9 cellular contexts compared by ENCODE assay signal in genomic region chr22:46045459-46046298, GRCh38.
DNase-seq lines count a peak whose midpoint lies in the region; ATAC-seq and TF ChIP-seq lines count a peak whose summit lies in the region.
"Had no signal": no experiment of that assay in that cellular context is flagged by ENCODE, and none has a peak within 500 bp of the region (broad histone marks: within the 10 kb centered on the region; RNA-seq: fewer than 3 reads in every experiment).

No MANE protein-coding gene starts in this region.

- peak overlapping the region; percentile 17 for H3K4me3 ChIP-seq in CD8-positive, alpha-beta memory T cell (ENCODE audit: low read length)
- H3K4me3 ChIP-seq in parathyroid adenoma (ENCODE audit: low read depth, low read length): peak overlapping the region; percentile 0

- H3K9me3 Mint-ChIP-seq in CD8-positive, alpha-beta memory T cell: no peaks in the 10 kb centered on the region
- H3K9me3 Mint-ChIP-seq in activated CD4-positive, alpha-beta memory T cell treated with anti-CD3 and anti-CD28 coated beads, Interleukin-2, amount 10 ng/mL, durations not matched to agents 7 days and 5 days: no peaks in the 10 kb centered on the region

- H2AFZ ChIP-seq in parathyroid adenoma: peak overlapping the region; percentile 50

- H3K27me3 Mint-ChIP-seq in CD8-positive, alpha-beta memory T cell: no peaks in the 10 kb centered on the region
- peaks cover 1% of the 10 kb centered on the region for H3K27me3 Mint-ChIP-seq in activated CD4-positive, alpha-beta memory T cell treated with anti-CD3 and anti-CD28 coated beads, Interleukin-2, amount 10 ng/mL, durations not matched to agents 7 days and 5 days

- no peaks in the 10 kb centered on the region for H3K36me3 ChIP-seq in CD8-positive, alpha-beta memory T cell (ENCODE audit: insufficient read depth, low read length)
- H3K36me3 ChIP-seq in parathyroid adenoma (ENCODE audit: control insufficient read depth, insufficient read depth, low read length): no peaks in the 10 kb centered on the region

- H3K36me3 Mint-ChIP-seq in CD8-positive, alpha-beta memory T cell: no peaks in the 10 kb centered on the region
- no peaks in the 10 kb centered on the region for H3K36me3 Mint-ChIP-seq in activated CD4-positive, alpha-beta memory T cell treated with anti-CD3 and anti-CD28 coated beads, Interleukin-2, amount 10 ng/mL, durations not matched to agents 7 days and 5 days (ENCODE audit: low read depth)

- CTCF ChIA-PET in CD8-positive, alpha-beta memory T cell (lab: Charles Lee): interaction anchor here (1.7 kb wide), 1 partner anchor 39 kb away, joined by 8 read pairs; no protein-coding TSS in a partner anchor
- CTCF ChIA-PET in activated CD4-positive, alpha-beta memory T cell treated with anti-CD3 and anti-CD28 coated beads, Interleukin-2, amount 10 ng/mL, durations not matched to agents 7 days and 5 days (lab: Charles Lee): interaction anchor here (1.0 kb wide), 1 partner anchor 39 kb away, joined by 3 read pairs; no protein-coding TSS in a partner anchor

- intact Hi-C loops in Right ventricle myocardium inferior (cut with DNase I): no loop called here

- H3K4me2 ChIP-seq in parathyroid adenoma (ENCODE audit: low read length): peak overlapping the region; percentile 20

- no peak for TF ChIP-seq CTCF in parathyroid adenoma (IDR thresholded peaks at IDR 0.05)

- no peak overlapping the region for H3K27ac ChIP-seq in CD8-positive, alpha-beta memory T cell (ENCODE audit: low read depth, low read length)
- H3K27ac ChIP-seq in parathyroid adenoma: peak overlapping the region; percentile 44

- H3K79me2 ChIP-seq in parathyroid adenoma: peaks cover 5% of the 10 kb centered on the region

- H3K9me3 ChIP-seq in CD8-positive, alpha-beta memory T cell (ENCODE audit: low read length): no peaks in the 10 kb centered on the region
- H3K9me3 ChIP-seq in parathyroid adenoma (ENCODE audit: control insufficient read depth, low read length): no peaks in the 10 kb centered on the region

- H3K27ac Mint-ChIP-seq in CD8-positive, alpha-beta memory T cell: peak overlapping the region in 7 of 8 donors; percentile 32 to 81 (median 65)
- H3K27ac Mint-ChIP-seq in activated CD4-positive, alpha-beta memory T cell treated with anti-CD3 and anti-CD28 coated beads, Interleukin-2, amount 10 ng/mL, durations not matched to agents 7 days and 5 days: no peak overlapping the region

- H3K4me3 Mint-ChIP-seq in CD8-positive, alpha-beta memory T cell: peak overlapping the region; percentile 40 to 70 (median 57)
- peak overlapping the region; percentile 57 for H3K4me3 Mint-ChIP-seq in activated CD4-positive, alpha-beta memory T cell treated with anti-CD3 and anti-CD28 coated beads, Interleukin-2, amount 10 ng/mL, durations not matched to agents 7 days and 5 days

- DNase-seq in CD8-positive, alpha-beta memory T cell: peak in 1 of 5 donors; percentile 49
- DNase-seq in activated CD4-positive, alpha-beta memory T cell treated with anti-CD3 and anti-CD28 coated beads, Interleukin-2, amount 10 ng/mL, durations not matched to agents 7 days and 5 days: no peak
- no peak for DNase-seq in Right ventricle myocardium inferior (ENCODE audit: missing footprints)
- no peak for DNase-seq in HT-29 (ENCODE audit: low spot score)
- no peak for DNase-seq in NCI-H2029 (lab: John Stamatoyannopoulos, UW)
- DNase-seq in NCI-H748 (lab: John Stamatoyannopoulos, UW; ENCODE audit: unreplicated experiment): no peak
- no peak for DNase-seq in EL
- DNase-seq: T1000 had no signal

- peaks cover 3 to 31% (median 9%) of the 10 kb centered on the region in 3 donors for H3K4me1 Mint-ChIP-seq in CD8-positive, alpha-beta memory T cell
- peaks cover 18% of the 10 kb centered on the region for H3K4me1 Mint-ChIP-seq in activated CD4-positive, alpha-beta memory T cell treated with anti-CD3 and anti-CD28 coated beads, Interleukin-2, amount 10 ng/mL, durations not matched to agents 7 days and 5 days

- no peaks in the 10 kb centered on the region for H3K27me3 ChIP-seq in CD8-positive, alpha-beta memory T cell (ENCODE audit: insufficient read depth, low read length, poor library complexity, severe bottlenecking)
- H3K27me3 ChIP-seq in parathyroid adenoma (ENCODE audit: control insufficient read depth, insufficient read depth, low read length): no peaks in the 10 kb centered on the region

- POLR2A ChIA-PET in CD8-positive, alpha-beta memory T cell (lab: Charles Lee): interaction anchor here (2.1 kb wide), 1 partner anchor 10 kb away, joined by 6 read pairs; no protein-coding TSS in a partner anchor
- POLR2A ChIA-PET in activated CD4-positive, alpha-beta memory T cell treated with anti-CD3 and anti-CD28 coated beads, Interleukin-2, amount 10 ng/mL, durations not matched to agents 7 days and 5 days (lab: Charles Lee): interaction anchor here (2.1 to 3.9 kb wide), 3 partner anchors 8 to 25 kb away, joined by 9 to 27 read pairs (median 12); no protein-coding TSS in a partner anchor

- ATAC-seq in Right ventricle myocardium inferior: peak; percentile 65

- H3K4me1 ChIP-seq in CD8-positive, alpha-beta memory T cell (ENCODE audit: insufficient read depth, low read length): peaks cover 18% of the 10 kb centered on the region
- H3K4me1 ChIP-seq in parathyroid adenoma: no peaks in the 10 kb centered on the region

- H3K9ac ChIP-seq in parathyroid adenoma: no peak overlapping the region
